Comparison of ENCODE assay signal across 12 cellular contexts in the genomic region with DNA sequence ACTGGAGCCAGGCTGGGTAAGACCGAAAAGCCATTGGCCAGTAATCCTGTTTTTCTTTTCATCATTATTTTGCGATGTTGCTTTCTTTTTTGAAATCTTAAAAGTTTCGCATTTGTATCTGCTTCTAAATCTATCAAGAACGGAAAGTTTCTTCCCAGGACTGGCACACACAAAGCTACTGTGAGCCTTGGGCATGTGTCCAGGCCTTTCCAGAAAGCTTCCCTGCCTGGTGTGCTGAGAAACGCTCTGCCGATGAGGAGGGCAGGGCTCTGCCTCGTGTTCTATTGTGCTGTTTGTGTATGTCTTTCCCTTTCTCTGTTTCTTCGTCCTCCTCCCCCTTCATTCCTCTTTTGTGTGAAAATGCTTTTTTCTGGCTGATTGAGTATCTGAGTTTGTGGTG.
DNase-seq lines count a peak whose midpoint lies in the region; TF ChIP-seq lines count a peak whose summit lies in the region.
"Had no signal": no experiment of that assay in that cellular context is flagged by ENCODE, and none has a peak within 500 bp of the region (broad histone marks: within the 10 kb centered on the region; RNA-seq: fewer than 3 reads in every experiment).

No MANE protein-coding gene starts in this region.

- peak overlapping the region; percentile 67 for H3K9ac ChIP-seq in GM23248

- no peak overlapping the region for H3K27ac Mint-ChIP-seq in glutamatergic neuron (ENCODE audit: unreplicated experiment)
- H3K27ac Mint-ChIP-seq: WTC11 had no signal

- H3K9me3 ChIP-seq in GM23248 (ENCODE audit: low read depth) = no peaks in the 10 kb centered on the region
- H3K9me3 ChIP-seq in spleen = no peaks in the 10 kb centered on the region

- peak overlapping the region; percentile 67 for H3K4me3 ChIP-seq in GM23248
- H3K4me3 ChIP-seq in lower leg skin (ENCODE audit: low read depth, poor library complexity, severe bottlenecking) = no peak overlapping the region
- H3K4me3 ChIP-seq in spleen = peak overlapping the region in 1 of 8 donors; percentile 5

- no peaks in the 10 kb centered on the region for H3K27me3 ChIP-seq in GM23248 (replicated peaks; ENCODE audit: insufficient read depth)
- no peaks in the 10 kb centered on the region for H3K27me3 ChIP-seq in spleen (replicated peaks in 1 of 7)

- DNase-seq in GM23248 = peak; percentile 82
- peak; percentile 81 for DNase-seq in dermis blood vessel endothelial cell
- DNase-seq in lower leg skin (ENCODE audit: low spot score in 2 of 2) = peak; percentile 58 to 87
- no peak for DNase-seq in spleen
- DNase-seq in NCI-H2029 treated with DMSO at 0.1 percent for 48 hours (lab: John Stamatoyannopoulos, UW) = no peak
- no peak for DNase-seq in glutamatergic neuron
- no peak for DNase-seq in erythroblast (lab: John Stamatoyannopoulos, UW)
- DNase-seq in activated CD4-positive, CD25-positive, alpha-beta regulatory T cell treated with anti-CD3 and anti-CD28 coated beads, Interleukin-2, amount 50 U/mL, for 72 hours = no peak
- DNase-seq: GDM1; NCI-H510A treated with DMSO at 0.1 percent for 48 hours; stimulated activated naive B cell treated with anti-CD40 and anti-IgM and Interleukin-4, amounts not matched to agents 10 μg/mL and 1 μg/mL and 100 μg/mL, for 72 hours had no signal

- H3K9me2 ChIP-seq in GM23248 (ENCODE audit: insufficient read depth) = 0 out of 2 replicates have a peak, but pooled peaks cover 3% of the 10 kb centered on the region

- H3K4me1 ChIP-seq in GM23248 (ENCODE audit: insufficient read depth) (peaks cover 40% of the 10 kb centered on the region), spleen (peaks cover 30 to 93% (median 76%) of the 10 kb centered on the region in 6 donors)

- H3K4me3 Mint-ChIP-seq in glutamatergic neuron (ENCODE audit: unreplicated experiment) = no peak overlapping the region
- H3K4me3 Mint-ChIP-seq: stimulated activated naive B cell treated with anti-CD40 and anti-IgM and Interleukin-4, amounts not matched to agents 10 μg/mL and 1 μg/mL and 100 μg/mL, for 72 hours; WTC11 had no signal

- no peaks in the 10 kb centered on the region for H3F3A ChIP-seq in GM23248 (ENCODE audit: insufficient read depth)

- H3K4me1 Mint-ChIP-seq in glutamatergic neuron (ENCODE audit: low read depth, unreplicated experiment) = peaks cover 3% of the 10 kb centered on the region

- in situ Hi-C loops in GM23248 (cut with MboI) = no loop called here

- TF ChIP-seq POLR2A in lower leg skin (IDR thresholded peaks at IDR 0.05) (no peak), spleen (IDR thresholded peaks at IDR 0.05) (no peak), erythroblast (IDR thresholded peaks at IDR 0.05; ENCODE audit: low read length) (no peak)

- TF ChIP-seq CTCF in lower leg skin (IDR thresholded peaks at IDR 0.05) (no peak), spleen (IDR thresholded peaks at IDR 0.05 in 8 of 11, conservative IDR thresholded peaks at IDR 0.05 in 3 of 11) (no peak), glutamatergic neuron (IDR thresholded peaks at IDR 0.05; ENCODE audit: partially characterized antibody, unreplicated experiment) (no peak)

- peaks cover 2% of the 10 kb centered on the region for H3K27me3 Mint-ChIP-seq in glutamatergic neuron (ENCODE audit: unreplicated experiment)
- H3K27me3 Mint-ChIP-seq: stimulated activated naive B cell treated with anti-CD40 and anti-IgM and Interleukin-4, amounts not matched to agents 10 μg/mL and 1 μg/mL and 100 μg/mL, for 72 hours had no signal

- H3K36me3 ChIP-seq in GM23248 (ENCODE audit: low read depth) (no peaks in the 10 kb centered on the region), spleen (no peaks in the 10 kb centered on the region)

- no peaks in the 10 kb centered on the region for H3K9me3 Mint-ChIP-seq in glutamatergic neuron (ENCODE audit: unreplicated experiment)
- H3K9me3 Mint-ChIP-seq: stimulated activated naive B cell treated with anti-CD40 and anti-IgM and Interleukin-4, amounts not matched to agents 10 μg/mL and 1 μg/mL and 100 μg/mL, for 72 hours; WTC11 had no signal

- H3K4me2 ChIP-seq in GM23248 (ENCODE audit: unreplicated experiment) = peak overlapping the region; percentile 87

- no peaks in the 10 kb centered on the region for H4K20me1 ChIP-seq in GM23248 (ENCODE audit: insufficient read depth)

- peak overlapping the region; percentile 16; the same call in 1 of the 2 replicates for H3K27ac ChIP-seq in GM23248
- H3K27ac ChIP-seq in spleen = peak overlapping the region; percentile 48 to 81 (median 73)

- intact Hi-C loops in lower leg skin (cut with DNase I; ENCODE audit: low total_unique reads) (no loop called here), spleen (cut with DNase I; ENCODE audit: low total_unique reads) (no loop called here)

- no peaks in the 10 kb centered on the region for H3K79me2 ChIP-seq in GM23248 (ENCODE audit: insufficient read depth)

- peak overlapping the region; percentile 84 for H2AFZ ChIP-seq in GM23248

- H3K36me3 Mint-ChIP-seq in glutamatergic neuron (ENCODE audit: unreplicated experiment) = no peaks in the 10 kb centered on the region
- H3K36me3 Mint-ChIP-seq: WTC11 had no signal

- WGBS in GM23248 (ENCODE audit: low coverage in 1 of 2, low lambda C conversion rate in 2 of 2, missing lambda C conversion rate in 2 of 2), 2 experiments = 8 to 17% methylated on average over 8 of the region's 8 CpGs
- WGBS in lower leg skin, 2 donors = 11 to 12% methylated on average over 8 of the region's 8 CpGs
- WGBS in spleen, 5 donors = 54 to 74% (median 60%) methylated on average over 8 of the region's 8 CpGs

Comparison
In these comparisons a context has a peak if more than half of its experiments do, and no peak if none do; other contexts are left out.
1. DNase-seq: peak in GM23248 (single experiment), dermis blood vessel endothelial cell (single experiment) and lower leg skin (2 of 2); none in spleen (single experiment), NCI-H2029 treated with DMSO at 0.1 percent for 48 hours (single experiment), glutamatergic neuron (single experiment), erythroblast (0 of 2) and activated CD4-positive, CD25-positive, alpha-beta regulatory T cell treated with anti-CD3 and anti-CD28 coated beads, Interleukin-2, amount 50 U/mL, for 72 hours (single experiment).